ENCODE assay signal across 13 cellular contexts in genomic region chr9:115063058-115063850, GRCh38. TPM values are rescaled to one million over a fixed set of nuclear protein-coding genes. Genes with fewer than 3 reads are reported as not detected.
DNase-seq lines count a peak whose midpoint lies in the region; ATAC-seq and TF ChIP-seq lines count a peak whose summit lies in the region.
"Had no signal": no experiment of that assay in that cellular context is flagged by ENCODE, and none has a peak within 500 bp of the region (broad histone marks: within the 10 kb centered on the region; RNA-seq: fewer than 3 reads in every experiment).

No MANE protein-coding gene starts in this region.

- no peak overlapping the region for H3K4me3 ChIP-seq in AG09309 (ENCODE audit: control insufficient read depth, low read depth, low read length)
- H3K4me3 ChIP-seq: BLaER1 had no signal

- H3K4me1 Mint-ChIP-seq in activated CD4-positive, alpha-beta T cell treated with anti-CD3 and anti-CD28 coated beads, Interleukin-2, amount 10 ng/mL, durations not matched to agents 7 days and 5 days = no peaks in the 10 kb centered on the region

- CTCF ChIA-PET in activated CD4-positive, alpha-beta T cell treated with anti-CD3 and anti-CD28 coated beads, Interleukin-2, amount 10 ng/mL, durations not matched to agents 7 days and 5 days (lab: Charles Lee) = no interaction called here

- POLR2A ChIA-PET in activated CD4-positive, alpha-beta T cell treated with anti-CD3 and anti-CD28 coated beads, Interleukin-2, amount 10 ng/mL, durations not matched to agents 7 days and 5 days (lab: Charles Lee) = no interaction called here

- H3K27ac Mint-ChIP-seq in activated CD4-positive, alpha-beta T cell treated with anti-CD3 and anti-CD28 coated beads, Interleukin-2, amount 10 ng/mL, durations not matched to agents 7 days and 5 days = no peak overlapping the region

- no peaks in the 10 kb centered on the region for H3K36me3 Mint-ChIP-seq in activated CD4-positive, alpha-beta T cell treated with anti-CD3 and anti-CD28 coated beads, Interleukin-2, amount 10 ng/mL, durations not matched to agents 7 days and 5 days (ENCODE audit: low read depth)

- peak; percentile 24 for DNase-seq in AG09309 (ENCODE audit: low read depth)
- peak; percentile 85 for DNase-seq in RPMI7951 (ENCODE audit: low read depth)
- peak; percentile 53 for DNase-seq in fibroblast of gingiva (ENCODE audit: low read depth)
- DNase-seq in omental fat pad (ENCODE audit: low spot score) = no peak
- DNase-seq in NCI-H2196 (lab: John Stamatoyannopoulos, UW; ENCODE audit: unreplicated experiment) = no peak
- DNase-seq in activated CD4-positive, alpha-beta T cell treated with anti-CD3 and anti-CD28 coated beads, Interleukin-2, amount 10 ng/mL, durations not matched to agents 7 days and 5 days = no peak
- no peak for DNase-seq in SHP77 treated with DMSO at 0.1 percent for 48 hours (lab: John Stamatoyannopoulos, UW)
- DNase-seq: NCI-H2171; stimulated activated CD4-positive, alpha-beta T cell treated with anti-CD3 and anti-CD28 coated beads, Interleukin-1b, Interleukin-23, amount 100 ng/mL, for 48 hours; stimulated activated naive CD8-positive, alpha-beta T cell treated with anti-CD3 and anti-CD28 coated beads, Interleukin-15, Interleukin-2, amounts not matched to agents 100 U/mL and 50 U/mL, for 24 hours; T1000 had no signal

- peak; percentile 48 for ATAC-seq in omental fat pad (ENCODE audit: low FRiP score)
- ATAC-seq in HG03354 (IDR thresholded peaks at IDR 0.05; ENCODE audit: poor library complexity, severe bottlenecking, unreplicated experiment) = no peak
- ATAC-seq: stimulated activated naive CD8-positive, alpha-beta T cell treated with anti-CD3 and anti-CD28 coated beads, Interleukin-15, Interleukin-2, amounts not matched to agents 100 U/mL and 50 U/mL, for 24 hours had no signal

- TF ChIP-seq CTCF in AG09309 (IDR thresholded peaks at IDR 0.05; ENCODE audit: control insufficient read depth, insufficient read depth, low read depth, low read length, missing control alignments) (no peak), omental fat pad (IDR thresholded peaks at IDR 0.05) (no peak)

- no peaks in the 10 kb centered on the region for H3K9me3 Mint-ChIP-seq in activated CD4-positive, alpha-beta T cell treated with anti-CD3 and anti-CD28 coated beads, Interleukin-2, amount 10 ng/mL, durations not matched to agents 7 days and 5 days

- H3K27me3 Mint-ChIP-seq in activated CD4-positive, alpha-beta T cell treated with anti-CD3 and anti-CD28 coated beads, Interleukin-2, amount 10 ng/mL, durations not matched to agents 7 days and 5 days = peaks cover 21% of the 10 kb centered on the region

- no peak overlapping the region for H3K4me3 Mint-ChIP-seq in activated CD4-positive, alpha-beta T cell treated with anti-CD3 and anti-CD28 coated beads, Interleukin-2, amount 10 ng/mL, durations not matched to agents 7 days and 5 days

RNA-seq across cellular contexts. Expression of gene TNC, which starts 54.7 kb away (rescaled TPM):
- 167 and 188 TPM in 2 replicates for total RNA-seq in RPMI7951 (2014; rRNA removed; shearing (Covaris generic))
- 10 to 100 TPM in 2 of 4 donors, 1 to 10 TPM in 2; 3.2 to 44.2 (median 10.0) TPM for total RNA-seq in omental fat pad
- total RNA-seq in activated CD4-positive, alpha-beta T cell treated with anti-CD3 and anti-CD28 coated beads, Interleukin-2, amount 10 ng/mL, durations not matched to agents 7 days and 5 days = under 1 TPM in 1 of 2 experiments, not detected in 1; 0.12 TPM

Comparison
In these comparisons a context has a peak if more than half of its experiments do, and no peak if none do; other contexts are left out.
1. DNase-seq: peak in AG09309 (single experiment), RPMI7951 (single experiment) and fibroblast of gingiva (single experiment); none in omental fat pad (single experiment), NCI-H2196 (single experiment), activated CD4-positive, alpha-beta T cell treated with anti-CD3 and anti-CD28 coated beads, Interleukin-2, amount 10 ng/mL, durations not matched to agents 7 days and 5 days (single experiment) and SHP77 treated with DMSO at 0.1 percent for 48 hours (single experiment).